In the genomic region with DNA sequence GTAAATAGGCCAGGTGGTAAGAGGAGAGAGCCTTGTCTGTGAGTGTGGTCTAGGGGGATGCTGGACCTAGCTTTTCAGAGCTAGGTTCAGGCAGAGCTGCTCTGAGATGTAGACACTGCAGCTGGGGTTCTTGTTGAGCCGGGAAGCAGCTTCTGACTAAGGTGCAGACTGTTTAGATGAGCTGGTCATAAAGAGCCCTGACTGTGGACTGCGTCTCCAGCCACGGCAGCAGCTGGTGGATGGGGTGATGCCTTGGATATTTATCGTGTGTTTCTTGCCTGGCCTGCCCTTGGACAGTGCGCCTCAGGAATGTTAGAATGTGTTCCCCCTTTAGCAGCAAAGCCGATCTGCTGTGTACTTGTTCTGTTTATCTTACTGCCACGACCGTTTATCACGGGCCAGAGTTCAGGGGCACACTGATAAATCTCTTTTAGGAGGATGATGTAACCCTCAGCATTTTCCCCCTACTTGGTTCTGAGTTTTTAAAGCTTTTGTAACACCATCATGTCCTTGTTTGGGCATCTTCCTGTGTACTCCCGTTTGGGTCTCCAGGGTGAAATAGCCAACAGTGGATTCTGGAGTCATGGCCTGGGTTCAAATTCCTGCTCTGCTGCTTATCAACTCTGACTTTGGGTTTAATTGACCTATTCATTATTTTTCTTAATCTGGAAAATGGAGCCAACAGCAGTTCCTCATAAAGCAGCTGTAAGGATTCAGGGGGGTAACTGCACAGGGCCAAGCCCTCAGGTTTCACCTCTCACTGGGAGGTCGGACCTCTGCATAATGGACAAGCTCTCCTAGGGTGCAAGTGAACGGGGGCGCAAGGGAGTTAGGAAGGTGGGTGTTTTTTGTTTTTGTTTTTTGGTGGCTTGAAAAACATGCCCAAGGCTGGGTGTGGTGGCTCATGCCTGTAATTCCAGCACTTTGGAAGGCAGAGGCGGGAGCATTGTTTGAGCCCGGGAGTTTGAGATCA, we compare ENCODE assay signal across 10 cellular contexts. TPM values are rescaled to one million over a fixed set of nuclear protein-coding genes. Genes with fewer than 3 reads are reported as not detected.
DNase-seq lines count a peak whose midpoint lies in the region; ATAC-seq and TF ChIP-seq lines count a peak whose summit lies in the region.
"Had no signal": no experiment of that assay in that cellular context is flagged by ENCODE, and none has a peak within 500 bp of the region (broad histone marks: within the 10 kb centered on the region; RNA-seq: fewer than 3 reads in every experiment).

No MANE protein-coding gene starts in this region.

- H3K27ac ChIP-seq in RWPE2 (ENCODE audit: poor library complexity, severe bottlenecking) (peak overlapping the region; percentile 94), ovary (peak overlapping the region in 1 of 2 donors; percentile 77)

- peaks cover 94% of the 10 kb centered on the region for H3K36me3 ChIP-seq in RWPE2 (ENCODE audit: low read depth)
- H3K36me3 ChIP-seq in ovary, result no peaks in the 10 kb centered on the region

- 10 to 18% (median 15%) methylated on average over 15 of the region's 15 CpGs for WGBS in ovary, 3 donors

- intact Hi-C loops in ovary (cut with DNase I), result loop anchor here in 2 of 4 donors (5.0 to 10.0 kb wide), 2 partner anchors 45 to 47 kb away; no protein-coding TSS in a partner anchor

- TF ChIP-seq EP300 in ovary (IDR thresholded peaks at IDR 0.05), result peak; percentile 82

- H3K27me3 ChIP-seq in RWPE2 (ENCODE audit: insufficient read depth, poor library complexity, severe bottlenecking), result no peaks in the 10 kb centered on the region
- no peaks in the 10 kb centered on the region for H3K27me3 ChIP-seq in ovary

- H3K4me3 ChIP-seq in RWPE2 (ENCODE audit: severe bottlenecking) (no peak overlapping the region), fibroblast of villous mesenchyme (ENCODE audit: low read depth, low read length) (peak overlapping the region; percentile 6), ovary (no peak overlapping the region)

- DNase-seq in ELF-1 (ENCODE audit: low read depth, low spot score), result peak; percentile 77
- DNase-seq in RWPE2 (ENCODE audit: low spot score), result no peak
- DNase-seq in fibroblast of villous mesenchyme (ENCODE audit: low read depth), result peak; percentile 99
- peak; percentile 67 to 81 (median 78) for DNase-seq in ovary
- no peak for DNase-seq in GM20000 (ENCODE audit: low spot score)
- no peak for DNase-seq in activated T-cell treated with anti-CD3 and anti-CD28 coated beads, Interleukin-2, amount 50 U/mL, for 1 hour
- DNase-seq in activated naive CD4-positive, alpha-beta T cell treated with anti-CD3 and anti-CD28 coated beads, Interleukin-2, amount 50 U/mL, for 16 hours, result no peak
- DNase-seq in activated T-cell treated with anti-CD3 and anti-CD28 coated beads, Interleukin-2, amount 50 U/mL, for 48 hours, result no peak
- DNase-seq: activated naive CD8-positive, alpha-beta T cell treated with anti-CD3 and anti-CD28 coated beads, Interleukin-2, amount 10 ng/mL, durations not matched to agents 7 days and 5 days; NCI-H1048 had no signal

- TF ChIP-seq POLR2A in ovary (IDR thresholded peaks at IDR 0.05), result peak; percentile 41

- peak; percentile 50 for ATAC-seq in RWPE2 (ENCODE audit: low read depth)

- peaks cover 90% of the 10 kb centered on the region for H3K4me1 ChIP-seq in RWPE2 (ENCODE audit: insufficient read depth, poor library complexity, severe bottlenecking)
- H3K4me1 ChIP-seq in ovary (ENCODE audit: insufficient read depth), result peaks cover 14% of the 10 kb centered on the region

- H3K9me3 ChIP-seq in RWPE2 (ENCODE audit: severe bottlenecking), result no peaks in the 10 kb centered on the region
- no peaks in the 10 kb centered on the region for H3K9me3 ChIP-seq in ovary

- TF ChIP-seq CTCF in RWPE2 (IDR thresholded peaks at IDR 0.05; ENCODE audit: poor library complexity, severe bottlenecking), result no peak
- TF ChIP-seq CTCF in fibroblast of villous mesenchyme (IDR thresholded peaks at IDR 0.05; ENCODE audit: insufficient read depth, low read depth, low read length), result no peak
- TF ChIP-seq CTCF in ovary (IDR thresholded peaks at IDR 0.05), result no peak
- TF ChIP-seq CTCF in GM20000 (IDR thresholded peaks at IDR 0.05; ENCODE audit: extremely low read depth, missing control alignments), result no peak

RNA-seq across cellular contexts. Expression of gene FLNB, which starts 51.4 kb away (rescaled TPM):
- total RNA-seq in fibroblast of villous mesenchyme, result 325 and 369 TPM in 2 replicates
- 100 to 1,000 TPM in 5 of 7 donors, 10 to 100 TPM in 2; 51.9 to 141 (median 126) TPM for total RNA-seq in ovary
- polyA plus RNA-seq in ovary, result 100 to 1,000 TPM in 1 of 2 donors, 10 to 100 TPM in 1; 78.6 to 190 TPM

Comparison
In these comparisons a context has a peak if more than half of its experiments do, and no peak if none do; other contexts are left out.
1. DNase-seq: peak in ELF-1 (single experiment), fibroblast of villous mesenchyme (single experiment) and ovary (5 of 5); none in RWPE2 (single experiment), GM20000 (single experiment), activated T-cell treated with anti-CD3 and anti-CD28 coated beads, Interleukin-2, amount 50 U/mL, for 1 hour (single experiment), activated naive CD4-positive, alpha-beta T cell treated with anti-CD3 and anti-CD28 coated beads, Interleukin-2, amount 50 U/mL, for 16 hours (single experiment) and activated T-cell treated with anti-CD3 and anti-CD28 coated beads, Interleukin-2, amount 50 U/mL, for 48 hours (0 of 2).